Comparison of ENCODE assay signal across 26 cellular contexts in the genomic region with DNA sequence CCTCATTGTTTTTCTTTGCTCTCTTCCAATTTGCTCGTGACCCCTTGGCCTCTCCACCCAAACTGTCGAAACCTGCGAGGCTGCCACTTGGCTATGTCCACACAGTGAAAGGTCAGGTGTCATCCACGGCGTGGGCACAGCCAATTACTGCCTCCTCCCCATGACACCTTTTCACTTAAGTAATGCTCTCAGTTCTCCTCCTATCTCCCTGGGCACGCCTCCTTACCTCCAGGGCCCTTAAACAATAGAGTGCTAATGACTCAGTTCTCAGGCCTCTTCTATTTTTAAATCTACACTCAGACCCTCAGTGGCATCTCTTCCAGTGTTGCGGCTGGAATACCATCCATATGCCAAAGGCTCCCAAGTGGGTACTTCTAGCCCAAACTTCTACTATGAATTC.
DNase-seq lines count a peak whose midpoint lies in the region; ATAC-seq and TF ChIP-seq lines count a peak whose summit lies in the region.
"Had no signal": no experiment of that assay in that cellular context is flagged by ENCODE, and none has a peak within 500 bp of the region (broad histone marks: within the 10 kb centered on the region; RNA-seq: fewer than 3 reads in every experiment).

No MANE protein-coding gene starts in this region.

- H3K9me3 Mint-ChIP-seq in GM23338 (no peaks in the 10 kb centered on the region), neural crest cell (no peaks in the 10 kb centered on the region)
- H3K9me3 Mint-ChIP-seq: activated T-cell treated with anti-CD3 and anti-CD28 coated beads, Interleukin-2, amount 50 U/mL, for 24 hours; dendritic cell treated with granulocyte-macrophage colony-stimulating factor and Interleukin-4, amounts not matched to agents 40 ng/mL and 50 ng/mL, for 4 days; H9 had no signal

- H3K9me3 ChIP-seq in T-helper 17 cell (ENCODE audit: control insufficient read depth, low read length, poor library complexity, severe bottlenecking) (no peaks in the 10 kb centered on the region), hepatocyte (ENCODE audit: low read depth) (no peaks in the 10 kb centered on the region)
- H3K9me3 ChIP-seq: stomach, tibial nerve had no signal

- H3K27ac ChIP-seq in GM23338 (ENCODE audit: low read depth) (no peak overlapping the region), hepatocyte (no peak overlapping the region)
- H3K27ac ChIP-seq: stomach, tibial nerve, VCaP had no signal

- no peaks in the 10 kb centered on the region for H4K20me1 ChIP-seq in GM23338 (replicated peaks; ENCODE audit: insufficient read depth)
- H4K20me1 ChIP-seq in hepatocyte (ENCODE audit: insufficient read depth, poor library complexity, severe bottlenecking): no peaks in the 10 kb centered on the region

- H3K4me2 ChIP-seq in GM23338 (no peak overlapping the region), hepatocyte (no peak overlapping the region)

- DNase-seq in GM23338 (ENCODE audit: low spot score) (no peak), T-helper 17 cell (no peak), fibroblast of the aortic adventitia (ENCODE audit: low read depth) (peak; percentile 31), neural crest cell (ENCODE audit: low read depth, low spot score) (no peak), hepatocyte (ENCODE audit: low spot score) (no peak), putamen (ENCODE audit: low spot score) (no peak), NCI-H82 (lab: John Stamatoyannopoulos, UW) (no peak)
- DNase-seq: activated gamma-delta T cell; activated T-cell treated with anti-CD3 and anti-CD28 coated beads, Interleukin-2, amount 50 U/mL, for 24 hours; central memory CD4-positive, alpha-beta T cell; DMS53; glutamatergic neuron; H9; kidney glomerular epithelial cell; NCI-H1105 treated with DMSO at 0.1 percent for 48 hours; NCI-H1930; NCI-H2227 treated with DMSO at 0.1 percent for 48 hours; NCI-H748 treated with DMSO at 0.1 percent for 48 hours; SHP77; stomach had no signal

- ATAC-seq in GM23338 (peak; percentile 63), T-helper 17 cell (no peak), GM21526 (IDR thresholded peaks at IDR 0.05; ENCODE audit: low FRiP score, unreplicated experiment) (no peak)

- H3K79me2 ChIP-seq in GM23338 (replicated peaks; ENCODE audit: insufficient read depth) (no peaks in the 10 kb centered on the region), hepatocyte (no peaks in the 10 kb centered on the region)

- no peak overlapping the region for H3K4me3 Mint-ChIP-seq in GM23338
- H3K4me3 Mint-ChIP-seq in T-helper 17 cell: peak overlapping the region; percentile 8
- H3K4me3 Mint-ChIP-seq in neural crest cell: no peak overlapping the region
- H3K4me3 Mint-ChIP-seq: activated CD4-positive, alpha-beta T cell treated with anti-CD3 and anti-CD28 coated beads, Interleukin-2, amount 10 ng/mL, durations not matched to agents 24 days and 14 days; activated T-cell treated with anti-CD3 and anti-CD28 coated beads, Interleukin-2, amount 50 U/mL, for 24 hours; dendritic cell treated with granulocyte-macrophage colony-stimulating factor and Interleukin-4, amounts not matched to agents 40 ng/mL and 50 ng/mL, for 4 days; H9 had no signal

- 69% methylated on average over 7 of the region's 7 CpGs for WGBS in hepatocyte (ENCODE audit: low lambda C conversion rate, missing lambda C conversion rate)

- H3K4me1 Mint-ChIP-seq in GM23338 (peaks cover 15% of the 10 kb centered on the region), T-helper 17 cell (peaks cover 15% of the 10 kb centered on the region), neural crest cell (peaks cover 5% of the 10 kb centered on the region)

- H3F3A ChIP-seq in GM23338 (replicated peaks; ENCODE audit: low read depth): no peaks in the 10 kb centered on the region

- H3K4me3 ChIP-seq in GM23338 (no peak overlapping the region), fibroblast of the aortic adventitia (ENCODE audit: low read depth, low read length) (no peak overlapping the region), hepatocyte (no peak overlapping the region)
- H3K4me3 ChIP-seq: stomach, tibial nerve had no signal

- no peaks in the 10 kb centered on the region for H3K36me3 Mint-ChIP-seq in GM23338 (ENCODE audit: low read depth)
- no peaks in the 10 kb centered on the region for H3K36me3 Mint-ChIP-seq in T-helper 17 cell (ENCODE audit: low read depth)
- H3K36me3 Mint-ChIP-seq in neural crest cell (ENCODE audit: low read depth): no peaks in the 10 kb centered on the region

- H3K4me1 ChIP-seq in GM23338 (ENCODE audit: insufficient read depth): no peaks in the 10 kb centered on the region
- no peaks in the 10 kb centered on the region for H3K4me1 ChIP-seq in hepatocyte (ENCODE audit: insufficient read depth)

- H3K36me3 ChIP-seq in GM23338 (ENCODE audit: insufficient read depth) (no peaks in the 10 kb centered on the region), hepatocyte (replicated peaks; ENCODE audit: insufficient read depth, low read depth) (no peaks in the 10 kb centered on the region)
- H3K36me3 ChIP-seq: tibial nerve had no signal

- no peaks in the 10 kb centered on the region for H3K27me3 ChIP-seq in GM23338 (ENCODE audit: insufficient read depth)
- H3K27me3 ChIP-seq in hepatocyte: no peaks in the 10 kb centered on the region
- H3K27me3 ChIP-seq: stomach, tibial nerve had no signal

- TF ChIP-seq CTCF in GM23338 (conservative IDR thresholded peaks at IDR 0.05; ENCODE audit: low read depth in 2 of 2) (no peak), fibroblast of the aortic adventitia (IDR thresholded peaks at IDR 0.05; ENCODE audit: insufficient read depth, low read length) (no peak), neural crest cell (conservative IDR thresholded peaks at IDR 0.05) (no peak), hepatocyte (IDR thresholded peaks at IDR 0.05; ENCODE audit: poor library complexity) (no peak)

- peaks cover 4% of the 10 kb centered on the region for H3K27me3 Mint-ChIP-seq in GM23338 (ENCODE audit: insufficient read depth, low read depth, poor library complexity)
- peaks cover 18% of the 10 kb centered on the region for H3K27me3 Mint-ChIP-seq in T-helper 17 cell
- H3K27me3 Mint-ChIP-seq in neural crest cell (ENCODE audit: low read depth): no peaks in the 10 kb centered on the region

- H2AFZ ChIP-seq in GM23338 (peak overlapping the region; percentile 56; the same call in 1 of the 2 replicates), hepatocyte (no peak overlapping the region)

- H3K27ac Mint-ChIP-seq in GM23338: no peak overlapping the region
- peak overlapping the region; percentile 45 for H3K27ac Mint-ChIP-seq in T-helper 17 cell
- H3K27ac Mint-ChIP-seq in neural crest cell (ENCODE audit: unreplicated experiment): peak overlapping the region; percentile 1
- H3K27ac Mint-ChIP-seq: activated CD4-positive, alpha-beta T cell treated with anti-CD3 and anti-CD28 coated beads, Interleukin-2, amount 10 ng/mL, durations not matched to agents 24 days and 14 days; activated T-cell treated with anti-CD3 and anti-CD28 coated beads, Interleukin-2, amount 50 U/mL, for 24 hours; dendritic cell treated with granulocyte-macrophage colony-stimulating factor and Interleukin-4, amounts not matched to agents 40 ng/mL and 50 ng/mL, for 4 days; progenitor cell of endocrine pancreas had no signal

- H3K9me2 ChIP-seq in GM23338 (ENCODE audit: insufficient read depth) (no peaks in the 10 kb centered on the region), hepatocyte (replicated peaks; ENCODE audit: insufficient read depth) (no peaks in the 10 kb centered on the region)
